In the genomic region with DNA sequence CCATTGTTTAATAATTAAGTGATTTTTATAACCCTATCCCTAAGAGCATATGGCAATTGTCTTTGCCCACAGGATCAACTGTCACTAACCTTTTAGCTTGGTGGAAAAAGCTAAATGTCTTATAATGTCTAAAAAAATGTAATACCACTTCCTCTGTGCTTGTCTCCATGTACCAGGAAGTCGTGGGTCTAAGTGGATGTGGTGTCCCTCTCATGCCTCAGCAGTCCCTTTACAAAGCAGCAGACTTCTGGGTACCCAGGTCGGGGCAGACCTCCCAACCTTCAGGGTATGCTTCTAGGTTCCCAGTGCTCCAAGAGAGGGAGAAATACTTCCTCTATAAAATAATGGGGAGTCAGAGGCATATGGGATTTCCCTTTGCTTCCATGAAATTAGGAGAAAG, we compare ENCODE assay signal across 13 cellular contexts.
"Had no signal": no experiment of that assay in that cellular context is flagged by ENCODE, and none has a peak within 500 bp of the region (broad histone marks: within the 10 kb centered on the region; RNA-seq: fewer than 3 reads in every experiment).

No MANE protein-coding gene starts in this region.

- H3K27me3 ChIP-seq: breast epithelium, neutrophil had no signal

- DNase-seq: activated CD4-positive, alpha-beta memory T cell treated with anti-CD3 and anti-CD28 coated beads, Interleukin-2, amount 10 ng/mL, durations not matched to agents 7 days and 5 days; anterior cingulate cortex; hypothalamus; kidney glomerular epithelial cell; midbrain; posterior cingulate gyrus; trophoblast cell had no signal

- H3K27ac ChIP-seq: breast epithelium, neutrophil, skin epidermis had no signal

- H3K4me3 ChIP-seq: breast epithelium, skin epidermis had no signal

- H3K4me3 Mint-ChIP-seq: activated CD4-positive, alpha-beta memory T cell treated with anti-CD3 and anti-CD28 coated beads, Interleukin-2, amount 10 ng/mL, durations not matched to agents 7 days and 5 days; activated naive CD4-positive, alpha-beta T cell treated with anti-CD3 and anti-CD28 coated beads, Interleukin-2, amount 50 U/mL, for 24 hours had no signal

- H3K9me3 ChIP-seq: breast epithelium, neutrophil had no signal

- H3K36me3 ChIP-seq: breast epithelium, neutrophil had no signal

- ATAC-seq: activated CD4-positive, CD25-positive, alpha-beta regulatory T cell treated with anti-CD3 and anti-CD28 coated beads, Interleukin-2, amount 50 U/mL, for 24 hours; naive thymus-derived CD4-positive, alpha-beta T cell had no signal

- H3K27me3 Mint-ChIP-seq: activated CD4-positive, alpha-beta memory T cell treated with anti-CD3 and anti-CD28 coated beads, Interleukin-2, amount 10 ng/mL, durations not matched to agents 7 days and 5 days; activated naive CD4-positive, alpha-beta T cell treated with anti-CD3 and anti-CD28 coated beads, Interleukin-2, amount 50 U/mL, for 24 hours; naive thymus-derived CD4-positive, alpha-beta T cell had no signal

- H3K27ac Mint-ChIP-seq: activated CD4-positive, alpha-beta memory T cell treated with anti-CD3 and anti-CD28 coated beads, Interleukin-2, amount 10 ng/mL, durations not matched to agents 7 days and 5 days; activated naive CD4-positive, alpha-beta T cell treated with anti-CD3 and anti-CD28 coated beads, Interleukin-2, amount 50 U/mL, for 24 hours; naive thymus-derived CD4-positive, alpha-beta T cell had no signal

- H3K9me3 Mint-ChIP-seq: activated CD4-positive, alpha-beta memory T cell treated with anti-CD3 and anti-CD28 coated beads, Interleukin-2, amount 10 ng/mL, durations not matched to agents 7 days and 5 days; activated naive CD4-positive, alpha-beta T cell treated with anti-CD3 and anti-CD28 coated beads, Interleukin-2, amount 50 U/mL, for 24 hours had no signal
